30 cellular contexts compared by ENCODE assay signal in genomic region chr14:89029961-89030694, GRCh38.
"Had no signal": no experiment of that assay in that cellular context is flagged by ENCODE, and none has a peak within 500 bp of the region (broad histone marks: within the 10 kb centered on the region; RNA-seq: fewer than 3 reads in every experiment).

No MANE protein-coding gene starts in this region.

- H3K36me3 Mint-ChIP-seq: activated CD8-positive, alpha-beta memory T cell treated with anti-CD3 and anti-CD28 coated beads, Interleukin-2, amount 10 ng/mL, durations not matched to agents 7 days and 5 days; activated naive CD8-positive, alpha-beta T cell treated with anti-CD3 and anti-CD28 coated beads for 36 hours had no signal

- H3K27ac Mint-ChIP-seq: activated CD4-positive, alpha-beta memory T cell treated with anti-CD3 and anti-CD28 coated beads, Interleukin-2, amount 10 ng/mL, durations not matched to agents 7 days and 5 days; activated CD4-positive, alpha-beta T cell treated with anti-CD3 and anti-CD28 coated beads for 36 hours; activated CD8-positive, alpha-beta memory T cell treated with anti-CD3 and anti-CD28 coated beads, Interleukin-2, amount 10 ng/mL, durations not matched to agents 7 days and 5 days; activated naive CD8-positive, alpha-beta T cell treated with anti-CD3 and anti-CD28 coated beads for 36 hours had no signal

- DNase-seq: activated CD4-positive, alpha-beta memory T cell treated with anti-CD3 and anti-CD28 coated beads, Interleukin-2, amount 10 ng/mL, durations not matched to agents 7 days and 5 days; activated CD4-positive, alpha-beta T cell treated with anti-CD3 and anti-CD28 coated beads for 36 hours; activated CD8-positive, alpha-beta memory T cell treated with anti-CD3 and anti-CD28 coated beads for 24 hours; activated CD8-positive, alpha-beta memory T cell treated with anti-CD3 and anti-CD28 coated beads, Interleukin-2, amount 10 ng/mL, durations not matched to agents 7 days and 5 days; activated CD8-positive, alpha-beta memory T cell treated with anti-CD3 and anti-CD28 coated beads, Interleukin-2, amount 50 U/mL, for 48 hours; activated effector memory CD4-positive, alpha-beta T cell treated with anti-CD3 and anti-CD28 coated beads, Interleukin-2, amount 50 U/mL, for 16 hours; activated naive CD4-positive, alpha-beta T cell; activated naive CD4-positive, alpha-beta T cell treated with anti-CD3 and anti-CD28 coated beads, Interleukin-2, amount 50 U/mL, for 16 hours; activated naive CD8-positive, alpha-beta T cell treated with anti-CD3 and anti-CD28 coated beads for 36 hours; activated T-cell treated with anti-CD3 and anti-CD28 coated beads, Interleukin-2, amount 50 U/mL, for 48 hours; amygdala; body of pancreas; Kasumi-1; KG1; MM.1S; MV-4-11; NCI-H1092; NCI-H1436 treated with DMSO at 0.1 percent for 48 hours; NCI-H1694 treated with DMSO at 0.1 percent for 48 hours; NCI-H2029; NCI-H345; NCI-H524 treated with DMSO at 0.1 percent for 48 hours; Peyer's patch; SIG-M5; SW 1271; T-helper 1 cell; T-helper 2 cell; T1000 had no signal

- H3K4me3 Mint-ChIP-seq: activated CD4-positive, alpha-beta memory T cell treated with anti-CD3 and anti-CD28 coated beads, Interleukin-2, amount 10 ng/mL, durations not matched to agents 7 days and 5 days; activated CD4-positive, alpha-beta T cell treated with anti-CD3 and anti-CD28 coated beads for 36 hours; activated CD8-positive, alpha-beta memory T cell treated with anti-CD3 and anti-CD28 coated beads, Interleukin-2, amount 10 ng/mL, durations not matched to agents 7 days and 5 days; activated naive CD8-positive, alpha-beta T cell treated with anti-CD3 and anti-CD28 coated beads for 36 hours had no signal

- H3K4me1 Mint-ChIP-seq: activated naive CD8-positive, alpha-beta T cell treated with anti-CD3 and anti-CD28 coated beads for 36 hours had no signal

- ATAC-seq: activated CD4-positive, alpha-beta T cell treated with anti-CD3 and anti-CD28 coated beads for 36 hours; activated CD4-positive, CD25-positive, alpha-beta regulatory T cell treated with anti-CD3 and anti-CD28 coated beads, Interleukin-2, amount 50 U/mL, for 24 hours; activated CD8-positive, alpha-beta memory T cell treated with anti-CD3 and anti-CD28 coated beads, Interleukin-2, amount 10 ng/mL, durations not matched to agents 7 days and 5 days; body of pancreas; Right ventricle myocardium inferior had no signal

- H3K9me3 Mint-ChIP-seq: activated CD4-positive, alpha-beta memory T cell treated with anti-CD3 and anti-CD28 coated beads, Interleukin-2, amount 10 ng/mL, durations not matched to agents 7 days and 5 days; activated naive CD8-positive, alpha-beta T cell treated with anti-CD3 and anti-CD28 coated beads for 36 hours had no signal
